Comparison of ENCODE assay signal across 26 cellular contexts in genomic region chr2:199997296-199997695, GRCh38.
"Had no signal": no experiment of that assay in that cellular context is flagged by ENCODE, and none has a peak within 500 bp of the region (broad histone marks: within the 10 kb centered on the region; RNA-seq: fewer than 3 reads in every experiment).

No MANE protein-coding gene starts in this region.

- H3K9me3 ChIP-seq: colonic mucosa, gastroesophageal sphincter, left lung, lower lobe of right lung, ovary, right lobe of liver, testis, tibial artery, upper lobe of left lung had no signal

- H3K27me3 ChIP-seq: colonic mucosa, foreskin keratinocyte, gastroesophageal sphincter, hepatocyte, left lung, ovary, right lobe of liver, testis, tibial artery, upper lobe of left lung had no signal

- H3K27ac Mint-ChIP-seq: dendritic cell treated with granulocyte-macrophage colony-stimulating factor and Interleukin-4, amounts not matched to agents 40 ng/mL and 50 ng/mL, for 4 days; endodermal cell; natural killer cell; stimulated activated memory B cell treated with anti-CD40 and anti-IgM and Interleukin-4, amounts not matched to agents 10 μg/mL and 1 μg/mL and 100 μg/mL, for 72 hours had no signal

- FAIRE-seq: kidney, urothelium cell line had no signal

- H3K36me3 ChIP-seq: colonic mucosa, gastroesophageal sphincter, left lung, lower lobe of right lung, ovary, right lobe of liver, tibial artery, upper lobe of left lung had no signal

- H3K4me3 ChIP-seq: colonic mucosa, gastroesophageal sphincter, hepatocyte, left lung, lower lobe of right lung, ovary, right lobe of liver, testis, tibial artery, upper lobe of left lung had no signal

- H3K36me3 Mint-ChIP-seq: natural killer cell; stimulated activated memory B cell treated with anti-CD40 and anti-IgM and Interleukin-4, amounts not matched to agents 10 μg/mL and 1 μg/mL and 100 μg/mL, for 72 hours had no signal

- DNase-seq: colonic mucosa; effector CD8-positive, alpha-beta T cell; endodermal cell; foreskin keratinocyte; kidney; left lung; lower lobe of right lung; natural killer cell; occipital lobe; ovary; posterior cingulate gyrus; retina; right lobe of liver; stimulated activated CD4-positive, alpha-beta T cell treated with anti-CD3 and anti-CD28 coated beads, Interleukin-2, amount 100 ng/mL, for 24 hours; stimulated activated CD4-positive, alpha-beta T cell treated with anti-CD3 and anti-CD28 coated beads, Interleukin-4, amount 100 ng/mL, for 4 hours; stimulated activated naive CD8-positive, alpha-beta T cell treated with anti-CD3 and anti-CD28 coated beads, Interleukin-15, Interleukin-2, amounts not matched to agents 100 U/mL and 50 U/mL, for 24 hours; testis; tibial artery; upper lobe of left lung had no signal

- H3K27me3 Mint-ChIP-seq: dendritic cell treated with granulocyte-macrophage colony-stimulating factor and Interleukin-4, amounts not matched to agents 40 ng/mL and 50 ng/mL, for 4 days; stimulated activated memory B cell treated with anti-CD40 and anti-IgM and Interleukin-4, amounts not matched to agents 10 μg/mL and 1 μg/mL and 100 μg/mL, for 72 hours had no signal

- H3K27ac ChIP-seq: colonic mucosa, epithelial cell of prostate, foreskin keratinocyte, gastroesophageal sphincter, hepatocyte, left lung, lower lobe of right lung, ovary, right lobe of liver, testis, tibial artery, upper lobe of left lung had no signal

- H2AFZ ChIP-seq: hepatocyte had no signal

- H3K4me2 ChIP-seq: hepatocyte had no signal

- H3K4me1 ChIP-seq: colonic mucosa, foreskin keratinocyte, gastroesophageal sphincter, left lung, lower lobe of right lung, right lobe of liver, testis, tibial artery, upper lobe of left lung had no signal

- H3K4me3 Mint-ChIP-seq: dendritic cell treated with granulocyte-macrophage colony-stimulating factor and Interleukin-4, amounts not matched to agents 40 ng/mL and 50 ng/mL, for 4 days; endodermal cell; natural killer cell; stimulated activated memory B cell treated with anti-CD40 and anti-IgM and Interleukin-4, amounts not matched to agents 10 μg/mL and 1 μg/mL and 100 μg/mL, for 72 hours had no signal

- H3K4me1 Mint-ChIP-seq: endodermal cell; natural killer cell; stimulated activated memory B cell treated with anti-CD40 and anti-IgM and Interleukin-4, amounts not matched to agents 10 μg/mL and 1 μg/mL and 100 μg/mL, for 72 hours had no signal

- H3K9me3 Mint-ChIP-seq: dendritic cell treated with granulocyte-macrophage colony-stimulating factor and Interleukin-4, amounts not matched to agents 40 ng/mL and 50 ng/mL, for 4 days; endodermal cell; natural killer cell; stimulated activated memory B cell treated with anti-CD40 and anti-IgM and Interleukin-4, amounts not matched to agents 10 μg/mL and 1 μg/mL and 100 μg/mL, for 72 hours had no signal

- ATAC-seq: esophagus mucosa; foreskin keratinocyte; gastroesophageal sphincter; left lung; natural killer cell; right lobe of liver; stimulated activated memory B cell treated with anti-CD40 and anti-IgM and Interleukin-4, amounts not matched to agents 10 μg/mL and 1 μg/mL and 100 μg/mL, for 72 hours; stimulated activated naive CD8-positive, alpha-beta T cell treated with anti-CD3 and anti-CD28 coated beads, Interleukin-15, Interleukin-2, amounts not matched to agents 100 U/mL and 50 U/mL, for 24 hours had no signal

- H3K79me2 ChIP-seq: hepatocyte had no signal
